ENCODE assay signal across 1 cellular context in the genomic region with DNA sequence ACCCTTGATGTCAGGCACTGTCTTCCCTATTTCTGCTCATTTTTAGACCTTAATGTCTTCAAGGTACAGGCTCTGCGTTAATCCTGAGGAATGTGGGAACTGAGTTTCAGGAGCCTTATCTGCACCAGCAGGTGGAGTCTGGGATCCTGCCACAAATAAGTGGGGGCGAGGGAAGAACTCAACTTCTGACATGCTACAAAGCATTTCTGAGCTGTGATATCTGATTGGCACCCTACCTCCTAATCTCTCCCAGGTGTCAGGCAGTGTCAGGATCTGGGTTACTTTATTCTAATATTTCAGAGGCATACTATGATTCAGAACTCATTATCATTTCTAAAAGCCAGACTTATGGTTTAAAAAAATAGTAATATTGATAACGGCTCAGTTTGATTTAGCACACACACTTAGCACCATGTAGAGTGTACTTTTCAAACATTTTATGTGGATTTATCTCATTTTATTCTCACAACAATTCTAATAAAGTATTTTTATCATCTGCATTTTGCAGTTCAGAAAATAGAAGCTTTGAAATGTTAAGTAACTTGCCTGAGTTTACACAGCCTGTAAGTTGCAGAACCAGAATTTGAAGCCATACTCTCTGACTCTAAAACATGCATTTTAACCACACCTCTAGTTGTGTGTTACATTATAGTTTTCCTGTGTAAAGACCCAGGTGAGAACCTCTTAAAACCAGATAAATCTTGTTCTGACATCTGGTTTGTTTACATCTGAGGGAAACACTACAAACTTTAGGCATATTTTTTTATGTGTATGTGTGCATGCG.
TF ChIP-seq lines count a peak whose summit lies in the region.

No MANE protein-coding gene starts in this region.

TF ChIP-seq in WTC11, 78 proteins besides CTCF, POLR2A, EP300 and RAD21:
- no peak for TF ChIP-seq NR2C2 (CRISPR knock-in tag; IDR thresholded peaks at IDR 0.05)
- TF ChIP-seq, protein P1, sequence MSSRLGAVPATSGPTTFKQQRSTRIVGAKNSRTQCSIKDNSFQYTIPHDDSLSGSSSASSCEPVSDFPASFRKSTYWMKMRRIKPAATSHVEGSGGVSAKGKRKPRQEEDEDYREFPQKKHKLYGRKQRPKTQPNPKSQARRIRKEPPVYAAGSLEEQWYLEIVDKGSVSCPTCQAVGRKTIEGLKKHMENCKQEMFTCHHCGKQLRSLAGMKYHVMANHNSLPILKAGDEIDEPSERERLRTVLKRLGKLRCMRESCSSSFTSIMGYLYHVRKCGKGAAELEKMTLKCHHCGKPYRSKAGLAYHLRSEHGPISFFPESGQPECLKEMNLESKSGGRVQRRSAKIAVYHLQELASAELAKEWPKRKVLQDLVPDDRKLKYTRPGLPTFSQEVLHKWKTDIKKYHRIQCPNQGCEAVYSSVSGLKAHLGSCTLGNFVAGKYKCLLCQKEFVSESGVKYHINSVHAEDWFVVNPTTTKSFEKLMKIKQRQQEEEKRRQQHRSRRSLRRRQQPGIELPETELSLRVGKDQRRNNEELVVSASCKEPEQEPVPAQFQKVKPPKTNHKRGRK (CRISPR knock-in tag; IDR thresholded peaks at IDR 0.05; ENCODE audit: borderline replicate concordance) = no peak
- no peak for TF ChIP-seq CREM (CRISPR knock-in tag; IDR thresholded peaks at IDR 0.05)
- no peak for TF ChIP-seq TEAD4 (CRISPR knock-in tag; IDR thresholded peaks at IDR 0.05)
- no peak for TF ChIP-seq MYBL2 (CRISPR knock-in tag; IDR thresholded peaks at IDR 0.05)
- TF ChIP-seq, protein P2, sequence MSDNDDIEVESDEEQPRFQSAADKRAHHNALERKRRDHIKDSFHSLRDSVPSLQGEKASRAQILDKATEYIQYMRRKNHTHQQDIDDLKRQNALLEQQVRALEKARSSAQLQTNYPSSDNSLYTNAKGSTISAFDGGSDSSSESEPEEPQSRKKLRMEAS (CRISPR knock-in tag; IDR thresholded peaks at IDR 0.05) = no peak
- no peak for TF ChIP-seq ZNF281 (CRISPR knock-in tag; IDR thresholded peaks at IDR 0.05)
